In the genomic region with DNA sequence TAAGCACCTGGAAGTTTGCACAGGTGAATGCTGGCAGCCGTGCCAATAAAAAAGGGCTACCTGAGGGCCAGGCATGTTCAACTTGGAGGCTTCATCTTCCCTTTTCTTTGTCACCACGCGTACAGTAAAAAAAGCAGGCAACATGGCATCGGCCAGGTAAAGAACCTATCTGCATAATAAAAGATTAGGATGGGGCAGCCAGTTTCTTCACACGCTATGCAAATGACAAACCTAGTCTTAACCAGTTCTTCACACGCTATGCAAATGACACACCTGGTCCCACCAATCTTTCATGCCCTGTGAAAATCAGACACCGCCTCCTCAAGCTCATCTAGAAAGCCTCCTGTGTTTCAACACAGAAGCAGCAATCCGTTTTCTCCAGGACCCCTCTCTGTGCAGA, we compare ENCODE assay signal across 18 cellular contexts.
DNase-seq lines count a peak whose midpoint lies in the region; ATAC-seq and TF ChIP-seq lines count a peak whose summit lies in the region.
"Had no signal": no experiment of that assay in that cellular context is flagged by ENCODE, and none has a peak within 500 bp of the region (broad histone marks: within the 10 kb centered on the region; RNA-seq: fewer than 3 reads in every experiment).

No MANE protein-coding gene starts in this region.

- no peaks in the 10 kb centered on the region for H3F3A ChIP-seq in GM23338 (replicated peaks; ENCODE audit: low read depth)

- H3K9ac ChIP-seq in HUES64 (ENCODE audit: low read depth, low read length) (no peak overlapping the region; the same call in 1 of the 2 replicates), iPS-18a (ENCODE audit: low read length) (no peak overlapping the region)
- H3K9ac ChIP-seq: BLaER1 treated with 17β-estradiol and CSF1 and Interleukin-3, amounts not matched to agents 10 nM and 100 nM had no signal

- H2AFZ ChIP-seq in GM23338 = no peak overlapping the region

- no peak overlapping the region for H3K4me3 Mint-ChIP-seq in GM23338
- H3K4me3 Mint-ChIP-seq in WTC11 = peak overlapping the region; percentile 12; the same call in 1 of the 2 replicates
- H3K4me3 Mint-ChIP-seq in CD4-positive, alpha-beta memory T cell = no peak overlapping the region
- no peak overlapping the region for H3K4me3 Mint-ChIP-seq in nephron progenitor cell

- H3K27ac ChIP-seq in GM23338 (ENCODE audit: low read depth) = peak overlapping the region; percentile 88
- peak overlapping the region; percentile 73; the same call in 1 of the 2 replicates for H3K27ac ChIP-seq in HUES64 (ENCODE audit: low read depth, low read length)
- H3K27ac ChIP-seq in iPS-18a (ENCODE audit: low read length) = peak overlapping the region; percentile 10
- no peak overlapping the region for H3K27ac ChIP-seq in CD4-positive, alpha-beta memory T cell (ENCODE audit: low read depth, low read length)
- H3K27ac ChIP-seq: BLaER1 treated with 17β-estradiol and CSF1 and Interleukin-3, amounts not matched to agents 10 nM and 100 nM had no signal

- H3K4me2 ChIP-seq in GM23338 = no peak overlapping the region
- H3K4me2 ChIP-seq: BLaER1 treated with 17β-estradiol and CSF1 and Interleukin-3, amounts not matched to agents 10 nM and 100 nM had no signal

- H3K27ac Mint-ChIP-seq in GM23338 (peak overlapping the region; percentile 90), WTC11 (peak overlapping the region; percentile 98), nephron progenitor cell (no peak overlapping the region)
- H3K27ac Mint-ChIP-seq in CD4-positive, alpha-beta memory T cell = no peak overlapping the region

- POLR2A ChIA-PET in WTC11 (lab: Charles Lee) = interaction anchor here (0.7 to 1.5 kb wide), 2 partner anchors 22 to 143 kb away, joined by 3 read pairs; no protein-coding TSS in a partner anchor
- POLR2A ChIA-PET in CD4-positive, alpha-beta memory T cell (lab: Charles Lee; ENCODE audit: partially characterized antibody) = no interaction called here

- TF ChIP-seq CTCF in GM23338 (conservative IDR thresholded peaks at IDR 0.05; ENCODE audit: low read depth in 2 of 2) = no peak
- TF ChIP-seq CTCF in WTC11 (IDR thresholded peaks at IDR 0.05) = no peak
- no peak for TF ChIP-seq CTCF in nephron progenitor cell (IDR thresholded peaks at IDR 0.05)

- no peaks in the 10 kb centered on the region for H3K27me3 Mint-ChIP-seq in GM23338 (ENCODE audit: insufficient read depth, low read depth, poor library complexity)
- H3K27me3 Mint-ChIP-seq in WTC11 (ENCODE audit: low read depth) = no peaks in the 10 kb centered on the region
- H3K27me3 Mint-ChIP-seq in CD4-positive, alpha-beta memory T cell = no peaks in the 10 kb centered on the region
- H3K27me3 Mint-ChIP-seq in nephron progenitor cell (ENCODE audit: low read depth, poor library complexity) = no peaks in the 10 kb centered on the region

- ATAC-seq in GM23338 = peak; percentile 98
- ATAC-seq in WTC11 = peak; percentile 97
- ATAC-seq: HCT116, K562, SK-N-SH treated with all-trans-retinoic acid at 6 μM for 48 hours had no signal

- H3K9me2 ChIP-seq in GM23338 (ENCODE audit: insufficient read depth) = no peaks in the 10 kb centered on the region

- H4K20me1 ChIP-seq in GM23338 (replicated peaks; ENCODE audit: insufficient read depth) = no peaks in the 10 kb centered on the region
- H4K20me1 ChIP-seq: BLaER1 treated with 17β-estradiol and CSF1 and Interleukin-3, amounts not matched to agents 10 nM and 100 nM had no signal

- CTCF ChIA-PET in WTC11 (lab: Charles Lee) = interaction anchor here (0.7 to 1.8 kb wide), 2 partner anchors 29 to 138 kb away, joined by 3 to 8 read pairs; no protein-coding TSS in a partner anchor
- CTCF ChIA-PET in CD4-positive, alpha-beta memory T cell (lab: Charles Lee; ENCODE audit: partially characterized antibody) = no interaction called here

- H3K4me3 ChIP-seq in GM23338 (no peak overlapping the region), HUES64 (ENCODE audit: low read length) (no peak overlapping the region), iPS-18a (ENCODE audit: low read length) (no peak overlapping the region)
- no peak overlapping the region for H3K4me3 ChIP-seq in CD4-positive, alpha-beta memory T cell (ENCODE audit: low read length in 2 of 2)
- H3K4me3 ChIP-seq: BLaER1 treated with 17β-estradiol and CSF1 and Interleukin-3, amounts not matched to agents 10 nM and 100 nM; K562 had no signal

- H3K36me3 Mint-ChIP-seq in GM23338 (ENCODE audit: low read depth) (no peaks in the 10 kb centered on the region), WTC11 (no peaks in the 10 kb centered on the region), nephron progenitor cell (ENCODE audit: low read depth) (no peaks in the 10 kb centered on the region)
- H3K36me3 Mint-ChIP-seq in CD4-positive, alpha-beta memory T cell = no peaks in the 10 kb centered on the region

- H3K9me3 Mint-ChIP-seq in GM23338 = no peaks in the 10 kb centered on the region
- H3K9me3 Mint-ChIP-seq in WTC11 = no peaks in the 10 kb centered on the region
- H3K9me3 Mint-ChIP-seq in CD4-positive, alpha-beta memory T cell = no peaks in the 10 kb centered on the region
- no peaks in the 10 kb centered on the region for H3K9me3 Mint-ChIP-seq in nephron progenitor cell

- H3K9me3 ChIP-seq in HUES64 (ENCODE audit: insufficient read depth, low read depth, low read length) (no peaks in the 10 kb centered on the region), iPS-18a (ENCODE audit: control insufficient read depth, low read depth, low read length) (no peaks in the 10 kb centered on the region)
- H3K9me3 ChIP-seq in CD4-positive, alpha-beta memory T cell (ENCODE audit: control insufficient read depth in 1 of 2, low read length in 2 of 2) = no peaks in the 10 kb centered on the region
- H3K9me3 ChIP-seq: BLaER1 treated with 17β-estradiol and CSF1 and Interleukin-3, amounts not matched to agents 10 nM and 100 nM had no signal

- H3K4me1 Mint-ChIP-seq in GM23338 (peaks cover 13% of the 10 kb centered on the region; the same call in 2 of the 3 replicates), WTC11 (peaks cover 33% of the 10 kb centered on the region), nephron progenitor cell (no peaks in the 10 kb centered on the region)
- H3K4me1 Mint-ChIP-seq in CD4-positive, alpha-beta memory T cell = peaks cover 0 to 2% (median under 1%) of the 10 kb centered on the region in 4 donors

- no peaks in the 10 kb centered on the region for H3K27me3 ChIP-seq in GM23338 (ENCODE audit: insufficient read depth)
- no peaks in the 10 kb centered on the region for H3K27me3 ChIP-seq in HUES64 (ENCODE audit: insufficient read depth, low read length)
- no peaks in the 10 kb centered on the region for H3K27me3 ChIP-seq in iPS-18a (ENCODE audit: control insufficient read depth, insufficient read depth, low read length)
- H3K27me3 ChIP-seq in CD4-positive, alpha-beta memory T cell (ENCODE audit: insufficient read depth, low read length) = no peaks in the 10 kb centered on the region
- H3K27me3 ChIP-seq: BLaER1 treated with 17β-estradiol and CSF1 and Interleukin-3, amounts not matched to agents 10 nM and 100 nM had no signal

- peaks cover 16% of the 10 kb centered on the region for H3K4me1 ChIP-seq in GM23338 (ENCODE audit: insufficient read depth)
- peaks cover 27% of the 10 kb centered on the region for H3K4me1 ChIP-seq in HUES64 (ENCODE audit: insufficient read depth, low read length)
- peaks cover 13% of the 10 kb centered on the region for H3K4me1 ChIP-seq in iPS-18a (ENCODE audit: control insufficient read depth, low read depth, low read length)
- no peaks in the 10 kb centered on the region for H3K4me1 ChIP-seq in CD4-positive, alpha-beta memory T cell (ENCODE audit: insufficient read depth, low read length)
- H3K4me1 ChIP-seq: BLaER1 treated with 17β-estradiol and CSF1 and Interleukin-3, amounts not matched to agents 10 nM and 100 nM had no signal

- intact Hi-C loops in CD4-positive, alpha-beta memory T cell (cut with micrococcal nuclease) = no loop called here

- no peaks in the 10 kb centered on the region for H3K79me2 ChIP-seq in GM23338 (replicated peaks; ENCODE audit: insufficient read depth)

- DNase-seq in GM23338 (ENCODE audit: low spot score) (peak; percentile 87), WTC11 (ENCODE audit: low spot score) (peak; percentile 53), hepatic stellate cell (ENCODE audit: low spot score) (no peak), nephron progenitor cell (no peak)
- no peak for DNase-seq in CD4-positive, alpha-beta memory T cell
- DNase-seq: DMS79 treated with DMSO at 0.1 percent for 48 hours, NCI-H1105 treated with DMSO at 0.1 percent for 48 hours, NCI-H187, NCI-H2227 treated with DMSO at 0.1 percent for 48 hours, NCI-H82, SIG-M5, T-helper 1 cell had no signal

- no peaks in the 10 kb centered on the region for H3K36me3 ChIP-seq in GM23338 (ENCODE audit: insufficient read depth)
- H3K36me3 ChIP-seq in HUES64 (ENCODE audit: insufficient read depth, low read length) = no peaks in the 10 kb centered on the region
- H3K36me3 ChIP-seq in iPS-18a (ENCODE audit: control insufficient read depth, low read depth, low read length) = no peaks in the 10 kb centered on the region
- no peaks in the 10 kb centered on the region for H3K36me3 ChIP-seq in CD4-positive, alpha-beta memory T cell (ENCODE audit: insufficient read depth, low read length)
- H3K36me3 ChIP-seq: BLaER1 treated with 17β-estradiol and CSF1 and Interleukin-3, amounts not matched to agents 10 nM and 100 nM had no signal

- 69% methylated on average over 8 of the region's 8 CpGs for WGBS in HUES64

TF ChIP-seq in GM23338, 12 proteins besides CTCF, POLR2A, EP300 and RAD21 (continues in another document):
- no peak; the same call in 1 of the 2 replicates for TF ChIP-seq NANOG (IDR thresholded peaks at IDR 0.05; ENCODE audit: borderline replicate concordance)

TF ChIP-seq in WTC11, 78 proteins besides CTCF, POLR2A, EP300 and RAD21 (continues in another document):
- no peak for TF ChIP-seq CBFB (CRISPR knock-in tag; IDR thresholded peaks at IDR 0.05; ENCODE audit: low read depth)
- TF ChIP-seq ZNF396 (CRISPR knock-in tag; IDR thresholded peaks at IDR 0.05; ENCODE audit: borderline replicate concordance) = no peak
- no peak for TF ChIP-seq GTF2I (CRISPR knock-in tag; conservative IDR thresholded peaks at IDR 0.05)
- no peak for TF ChIP-seq NR3C1 (CRISPR knock-in tag; conservative IDR thresholded peaks at IDR 0.05; ENCODE audit: low read depth)
- no peak for TF ChIP-seq ATF1 (CRISPR knock-in tag; IDR thresholded peaks at IDR 0.05)
- TF ChIP-seq CREB1 (CRISPR knock-in tag; IDR thresholded peaks at IDR 0.05) = no peak
- no peak for TF ChIP-seq MYBL2 (CRISPR knock-in tag; IDR thresholded peaks at IDR 0.05)
- TF ChIP-seq TEAD4 (CRISPR knock-in tag; IDR thresholded peaks at IDR 0.05) = no peak
- no peak for TF ChIP-seq ELF4 (CRISPR knock-in tag; IDR thresholded peaks at IDR 0.05; ENCODE audit: low read depth)

Comparison
In these comparisons a context has a peak if more than half of its experiments do, and no peak if none do; other contexts are left out.
1. DNase-seq: peak in GM23338 (single experiment) and WTC11 (single experiment); none in hepatic stellate cell (single experiment), CD4-positive, alpha-beta memory T cell (0 of 5) and nephron progenitor cell (single experiment).
2. H3K27ac Mint-ChIP-seq: peak in GM23338 (single experiment) and WTC11 (single experiment); none in CD4-positive, alpha-beta memory T cell (0 of 7) and nephron progenitor cell (single experiment).